ENCODE assay signal across 8 cellular contexts in genomic region chr17:67245073-67245693, GRCh38. TPM values are rescaled to one million over a fixed set of nuclear protein-coding genes. Genes with fewer than 3 reads are reported as not detected.
DNase-seq lines count a peak whose midpoint lies in the region; ATAC-seq and TF ChIP-seq lines count a peak whose summit lies in the region.

A gene with protein sequence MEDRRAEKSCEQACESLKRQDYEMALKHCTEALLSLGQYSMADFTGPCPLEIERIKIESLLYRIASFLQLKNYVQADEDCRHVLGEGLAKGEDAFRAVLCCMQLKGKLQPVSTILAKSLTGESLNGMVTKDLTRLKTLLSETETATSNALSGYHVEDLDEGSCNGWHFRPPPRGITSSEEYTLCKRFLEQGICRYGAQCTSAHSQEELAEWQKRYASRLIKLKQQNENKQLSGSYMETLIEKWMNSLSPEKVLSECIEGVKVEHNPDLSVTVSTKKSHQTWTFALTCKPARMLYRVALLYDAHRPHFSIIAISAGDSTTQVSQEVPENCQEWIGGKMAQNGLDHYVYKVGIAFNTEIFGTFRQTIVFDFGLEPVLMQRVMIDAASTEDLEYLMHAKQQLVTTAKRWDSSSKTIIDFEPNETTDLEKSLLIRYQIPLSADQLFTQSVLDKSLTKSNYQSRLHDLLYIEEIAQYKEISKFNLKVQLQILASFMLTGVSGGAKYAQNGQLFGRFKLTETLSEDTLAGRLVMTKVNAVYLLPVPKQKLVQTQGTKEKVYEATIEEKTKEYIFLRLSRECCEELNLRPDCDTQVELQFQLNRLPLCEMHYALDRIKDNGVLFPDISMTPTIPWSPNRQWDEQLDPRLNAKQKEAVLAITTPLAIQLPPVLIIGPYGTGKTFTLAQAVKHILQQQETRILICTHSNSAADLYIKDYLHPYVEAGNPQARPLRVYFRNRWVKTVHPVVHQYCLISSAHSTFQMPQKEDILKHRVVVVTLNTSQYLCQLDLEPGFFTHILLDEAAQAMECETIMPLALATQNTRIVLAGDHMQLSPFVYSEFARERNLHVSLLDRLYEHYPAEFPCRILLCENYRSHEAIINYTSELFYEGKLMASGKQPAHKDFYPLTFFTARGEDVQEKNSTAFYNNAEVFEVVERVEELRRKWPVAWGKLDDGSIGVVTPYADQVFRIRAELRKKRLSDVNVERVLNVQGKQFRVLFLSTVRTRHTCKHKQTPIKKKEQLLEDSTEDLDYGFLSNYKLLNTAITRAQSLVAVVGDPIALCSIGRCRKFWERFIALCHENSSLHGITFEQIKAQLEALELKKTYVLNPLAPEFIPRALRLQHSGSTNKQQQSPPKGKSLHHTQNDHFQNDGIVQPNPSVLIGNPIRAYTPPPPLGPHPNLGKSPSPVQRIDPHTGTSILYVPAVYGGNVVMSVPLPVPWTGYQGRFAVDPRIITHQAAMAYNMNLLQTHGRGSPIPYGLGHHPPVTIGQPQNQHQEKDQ (N-terminal part only) (minus strand): TSS chr17:67245196. CDS start chr17:67218804, 26,392 bp downstream.

- peak within 1 kb of the TSS; percentile 95 for H2AFZ ChIP-seq in PC-9

- peak within 1 kb of the TSS; percentile 65 for H3K27ac ChIP-seq in PC-9

- no peaks in the 10 kb centered on the region for H3K9me3 Mint-ChIP-seq in CD14-positive monocyte

- H3K79me2 ChIP-seq in PC-9 (ENCODE audit: low read depth) = peaks cover 44% of the 10 kb centered on the region

- POLR2A ChIA-PET in PC-9 (lab: Charles Lee; ENCODE audit: unreplicated experiment) = interaction anchor here (0.6 kb wide), 1 partner anchor 17 kb away, joined by 12 read pairs; no protein-coding TSS in a partner anchor

- ATAC-seq in GM21381 (IDR thresholded peaks at IDR 0.05; ENCODE audit: unreplicated experiment) = peak; percentile 53

- H3K4me1 ChIP-seq in PC-9 (replicated peaks; ENCODE audit: insufficient read depth) = peaks cover 27% of the 10 kb centered on the region

- H3K27me3 Mint-ChIP-seq in CD14-positive monocyte (ENCODE audit: low read depth in 3 of 3) = no peaks in the 10 kb centered on the region

- peak within 1 kb of the TSS; percentile 80 for H3K4me3 ChIP-seq in Jurkat, Clone E6-1 (ENCODE audit: low read length)
- H3K4me3 ChIP-seq in PC-9 (peak within 1 kb of the TSS; percentile 99), epithelial cell of proximal tubule (ENCODE audit: low read depth, low read length) (peak within 1 kb of the TSS; percentile 91)

- TSS peak; percentile 81 for BruUV-seq in PC-9 (replicated peaks; lab: Mats Ljungman, UMichigan)

- peaks cover under 1% of the 10 kb centered on the region; the same call in 1 of the 2 replicates for H3K36me3 ChIP-seq in PC-9 (ENCODE audit: low read depth)

- peak within 1 kb of the TSS; percentile 93 for H3K4me2 ChIP-seq in PC-9

- H3K9me2 ChIP-seq in PC-9 (ENCODE audit: insufficient read depth) = no peaks in the 10 kb centered on the region

- H3K4me3 Mint-ChIP-seq in CD14-positive monocyte = peak within 1 kb of the TSS; percentile 88 to 91

- peak; percentile 61 for DNase-seq in CD14-positive monocyte (ENCODE audit: low spot score)
- DNase-seq in Jurkat, Clone E6-1 (ENCODE audit: low read depth, low spot score) = peak; percentile 82
- DNase-seq in PC-9 = peak; percentile 74 to 77
- DNase-seq in activated T-cell treated with anti-CD3 and anti-CD28 coated beads for 4 hours = peak; percentile 56
- DNase-seq in epithelial cell of proximal tubule (ENCODE audit: low read depth) = peak; percentile 31
- DNase-seq in mucosa of gallbladder (ENCODE audit: low spot score) = peak; percentile 78
- peak; percentile 34 to 49 for DNase-seq in stimulated activated CD8-positive, alpha-beta memory T cell treated with anti-CD3 and anti-CD28 coated beads, Interleukin-4, amount 100 ng/mL, for 1 hour (ENCODE audit: low read depth in 2 of 2, low spot score in 1 of 2)

- TF ChIP-seq CTCF in CD14-positive monocyte (IDR thresholded peaks at IDR 0.05) = no peak
- no peak for TF ChIP-seq CTCF in PC-9 (conservative IDR thresholded peaks at IDR 0.05)
- TF ChIP-seq CTCF in epithelial cell of proximal tubule (conservative IDR thresholded peaks at IDR 0.05; ENCODE audit: low read depth, low read length) = no peak

- CTCF ChIA-PET in PC-9 (lab: Charles Lee) = interaction anchor here (0.6 kb wide), 1 partner anchor 220 kb away, joined by 3 read pairs; no protein-coding TSS in a partner anchor

- H3K27ac Mint-ChIP-seq in CD14-positive monocyte = peak within 1 kb of the TSS; percentile 85 to 94 (median 90)

- peaks cover 2% of the 10 kb centered on the region for H4K20me1 ChIP-seq in PC-9 (ENCODE audit: insufficient read depth)

- intact Hi-C loops in CD14-positive monocyte (cut with micrococcal nuclease) (loop anchor here in 1 of 2 donors (10.0 kb wide), 1 partner anchor 120 kb away; the partner anchor contains the start of gene PSMD12), PC-9 (cut with micrococcal nuclease; ENCODE audit: unreplicated experiment) (loop anchor here (5.0 kb wide), 1 partner anchor 122 kb away; the partner anchor contains the start of gene PSMD12)

- peaks cover 52% of the 10 kb centered on the region for H3K4me1 Mint-ChIP-seq in CD14-positive monocyte

- no peaks in the 10 kb centered on the region for H3K27me3 ChIP-seq in PC-9 (ENCODE audit: insufficient read depth, low read depth)

- no peaks in the 10 kb centered on the region for H3K9me3 ChIP-seq in PC-9 (ENCODE audit: insufficient read depth, low read depth)

- H3K36me3 Mint-ChIP-seq in CD14-positive monocyte = peaks cover 15 to 20% of the 10 kb centered on the region in 2 donors

- peaks cover 20% of the 10 kb centered on the region for H3F3A ChIP-seq in PC-9 (ENCODE audit: insufficient read depth, low read depth)

RNA-seq across cellular contexts. Expression of the gene that starts here (rescaled TPM):
- 10 to 100 TPM; 24.8 to 44.1 TPM for polyA plus RNA-seq in CD14-positive monocyte
- 7.1 TPM for polyA plus RNA-seq in Jurkat, Clone E6-1 (2012; ENCODE audit: insufficient read depth, insufficient read length)
- 35.1 and 38.0 TPM in 2 replicates for total RNA-seq in PC-9 (2021)
- total RNA-seq in epithelial cell of proximal tubule = 14.8 and 31.1 TPM in 2 replicates
- 49.5 TPM for total RNA-seq in mucosa of gallbladder

Comparison
In these comparisons a context has a peak if more than half of its experiments do, and no peak if none do; other contexts are left out.
1. Peak in every context shown above with its lines: DNase-seq, ATAC-seq, H3K4me3 ChIP-seq and H3K27ac ChIP-seq.
2. DNase-seq: peak in every context shown above with its lines; median percentile 82 in Jurkat, Clone E6-1; 78 in mucosa of gallbladder; 76 in PC-9; 61 in CD14-positive monocyte; 56 in activated T-cell treated with anti-CD3 and anti-CD28 coated beads for 4 hours; 42 in stimulated activated CD8-positive, alpha-beta memory T cell treated with anti-CD3 and anti-CD28 coated beads, Interleukin-4, amount 100 ng/mL, for 1 hour; 31 in epithelial cell of proximal tubule.